In genomic region chr14:102046337-102047278, GRCh38 we compare ENCODE assay signal across 1 cellular context.
TF ChIP-seq lines count a peak whose summit lies in the region.

No MANE protein-coding gene starts in this region.

TF ChIP-seq in HEK293, 187 proteins besides CTCF, POLR2A, EP300 and RAD21 (continued from another document and continues in another):
- no peak for TF ChIP-seq REST (tag by site-specific recombination; IDR thresholded peaks at IDR 0.05)
- no peak for TF ChIP-seq SCRT2 (tag by site-specific recombination; IDR thresholded peaks at IDR 0.05)
- TF ChIP-seq ZBTB7A (tag by site-specific recombination; IDR thresholded peaks at IDR 0.05; ENCODE audit: low read depth), result no peak
- no peak for TF ChIP-seq ZNF239 (tag by site-specific recombination; IDR thresholded peaks at IDR 0.05)
- no peak for TF ChIP-seq ZNF202 (tag by site-specific recombination; IDR thresholded peaks at IDR 0.05; ENCODE audit: borderline replicate concordance)
- TF ChIP-seq BCL6B (tag by site-specific recombination; IDR thresholded peaks at IDR 0.05), result no peak
- TF ChIP-seq ATF2 (tag by site-specific recombination; IDR thresholded peaks at IDR 0.05; ENCODE audit: low read depth), result no peak
- no peak for TF ChIP-seq HOXA7 (CRISPR knock-in tag; IDR thresholded peaks at IDR 0.05; ENCODE audit: borderline replicate concordance)
- no peak for TF ChIP-seq ZNF76 (tag by site-specific recombination; IDR thresholded peaks at IDR 0.05; ENCODE audit: borderline replicate concordance, low read depth)
- no peak for TF ChIP-seq ZNF157 (tag by site-specific recombination; IDR thresholded peaks at IDR 0.05)
- TF ChIP-seq ZNF529 (tag by site-specific recombination; IDR thresholded peaks at IDR 0.05; ENCODE audit: insufficient replicate concordance), result no peak
- TF ChIP-seq ZNF558 (tag by site-specific recombination; IDR thresholded peaks at IDR 0.05), result no peak
- no peak for TF ChIP-seq ZNF426 (tag by site-specific recombination; IDR thresholded peaks at IDR 0.05)
- TF ChIP-seq ZNF596 (tag by site-specific recombination; IDR thresholded peaks at IDR 0.05), result no peak
- TF ChIP-seq ZNF776 (tag by site-specific recombination; IDR thresholded peaks at IDR 0.05; ENCODE audit: borderline replicate concordance), result no peak
- TF ChIP-seq ZNF221 (tag by site-specific recombination; IDR thresholded peaks at IDR 0.05; ENCODE audit: borderline replicate concordance), result no peak
- TF ChIP-seq RBAK (tag by site-specific recombination; IDR thresholded peaks at IDR 0.05), result no peak
- no peak for TF ChIP-seq ZBTB6 (tag by site-specific recombination; IDR thresholded peaks at IDR 0.05)
- TF ChIP-seq ZNF16 (tag by site-specific recombination; IDR thresholded peaks at IDR 0.05; ENCODE audit: low read depth), result no peak
- no peak for TF ChIP-seq ZNF324 (tag by site-specific recombination; IDR thresholded peaks at IDR 0.05)
- TF ChIP-seq ZNF37A (tag by site-specific recombination; IDR thresholded peaks at IDR 0.05), result no peak
- TF ChIP-seq ZXDB (tag by site-specific recombination; IDR thresholded peaks at IDR 0.05), result no peak
- TF ChIP-seq ZIC2 (tag by site-specific recombination; IDR thresholded peaks at IDR 0.05), result no peak; the same call in 1 of the 2 replicates
- TF ChIP-seq KLF9 (tag by site-specific recombination; IDR thresholded peaks at IDR 0.05; ENCODE audit: low read depth), result peak; percentile 73
- TF ChIP-seq ZNF518A (tag by site-specific recombination; conservative IDR thresholded peaks at IDR 0.05; ENCODE audit: low read depth), result no peak
- TF ChIP-seq SP2 (tag by site-specific recombination; IDR thresholded peaks at IDR 0.05), result peak; percentile 77
- TF ChIP-seq ZNF670 (tag by site-specific recombination; IDR thresholded peaks at IDR 0.05; ENCODE audit: low read depth), result no peak
- TF ChIP-seq ZNF48 (tag by site-specific recombination; IDR thresholded peaks at IDR 0.05), result no peak
- TF ChIP-seq ZNF473 (tag by site-specific recombination; IDR thresholded peaks at IDR 0.05), result no peak
- TF ChIP-seq ZNF785 (tag by site-specific recombination; IDR thresholded peaks at IDR 0.05), result no peak
- TF ChIP-seq ZNF658 (tag by site-specific recombination; IDR thresholded peaks at IDR 0.05), result no peak
- TF ChIP-seq ZNF133 (tag by site-specific recombination; IDR thresholded peaks at IDR 0.05), result no peak
- no peak for TF ChIP-seq MEIS1 (CRISPR knock-in tag; IDR thresholded peaks at IDR 0.05; ENCODE audit: borderline replicate concordance)
- TF ChIP-seq ZNF449 (tag by site-specific recombination; IDR thresholded peaks at IDR 0.05), result peak; percentile 88
- peak; percentile 61 for TF ChIP-seq KLF17 (tag by site-specific recombination; IDR thresholded peaks at IDR 0.05)
- TF ChIP-seq ZNF654 (tag by site-specific recombination; IDR thresholded peaks at IDR 0.05; ENCODE audit: low read depth), result peak; percentile 63
- no peak for TF ChIP-seq ZNF707 (tag by site-specific recombination; IDR thresholded peaks at IDR 0.05)
- TF ChIP-seq ZBTB21 (tag by site-specific recombination; IDR thresholded peaks at IDR 0.05), result no peak
- TF ChIP-seq ZSCAN4 (tag by site-specific recombination; IDR thresholded peaks at IDR 0.05), result no peak
- peak; percentile 69 for TF ChIP-seq ZNF121 (tag by site-specific recombination; IDR thresholded peaks at IDR 0.05)
- TF ChIP-seq ZNF10 (tag by site-specific recombination; IDR thresholded peaks at IDR 0.05), result no peak
- TF ChIP-seq ZNF777 (tag by site-specific recombination; IDR thresholded peaks at IDR 0.05; ENCODE audit: borderline replicate concordance), result no peak
- TF ChIP-seq ZBTB11 (tag by site-specific recombination; conservative IDR thresholded peaks at IDR 0.05; ENCODE audit: low read depth), result no peak
- no peak for TF ChIP-seq ZNF530 (tag by site-specific recombination; IDR thresholded peaks at IDR 0.05; ENCODE audit: low read depth)
